ENCODE assay signal across 1 cellular context in genomic region chr7:24786941-24787340, GRCh38.
TF ChIP-seq lines count a peak whose summit lies in the region.

No MANE protein-coding gene starts in this region.

TF ChIP-seq in K562, 482 proteins besides CTCF, POLR2A, EP300 and RAD21 (continued from another document):
- TF ChIP-seq MGA (IDR thresholded peaks at IDR 0.05) (peak; percentile 88), C11orf30 (IDR thresholded peaks at IDR 0.05; ENCODE audit: low read depth) (peak; percentile 41; the same call in 1 of the 2 replicates), ATF3 (IDR thresholded peaks at IDR 0.05) (peak; percentile 51), ATF3 (CRISPR knock-in tag; conservative IDR thresholded peaks at IDR 0.05) (no peak), NFE2 (IDR thresholded peaks at IDR 0.05; ENCODE audit: low read depth) (peak; percentile 47; the same call in 1 of the 2 replicates), ZNF79 (CRISPR knock-in tag; IDR thresholded peaks at IDR 0.05; ENCODE audit: low read depth) (no peak), EP400 (IDR thresholded peaks at IDR 0.05) (peak; percentile 41), L3MBTL2 (IDR thresholded peaks at IDR 0.05) (peak; percentile 70), JUND (IDR thresholded peaks at IDR 0.05; ENCODE audit: borderline replicate concordance, low read depth, low read length) (peak; percentile 76), JUND (tag; IDR thresholded peaks at IDR 0.05; ENCODE audit: borderline replicate concordance, low read depth, low read length) (peak; percentile 62; the same call in 2 of the 3 replicates), THAP12 (CRISPR knock-in tag; IDR thresholded peaks at IDR 0.05) (no peak), ETV5 (CRISPR knock-in tag; IDR thresholded peaks at IDR 0.05; ENCODE audit: low read depth) (no peak), E2F6 (IDR thresholded peaks at IDR 0.05; ENCODE audit: borderline replicate concordance in 1 of 2, extremely low read depth in 1 of 2, insufficient read depth in 1 of 2, insufficient read length in 1 of 2, low read depth in 1 of 2, low read length in 1 of 2, poor library complexity in 1 of 2, severe bottlenecking in 1 of 2) (peak in 1 of 2 experiments; percentile 33), CCAR2 (IDR thresholded peaks at IDR 0.05; ENCODE audit: low read depth, low read length) (no peak), MAFK (IDR thresholded peaks at IDR 0.05; ENCODE audit: low read length) (0 out of 2 replicates have a peak, but pooled peaks have one; percentile 16), ZNF395 (CRISPR knock-in tag; IDR thresholded peaks at IDR 0.05) (peak; percentile 82), MAX (CRISPR knock-in tag; IDR thresholded peaks at IDR 0.05) (peak; percentile 51; the same call in 1 of the 2 replicates), E2F1 (CRISPR knock-in tag; IDR thresholded peaks at IDR 0.05) (no peak), MAFG (tag; conservative IDR thresholded peaks at IDR 0.05) (peak; percentile 60), CREB3L1 (IDR thresholded peaks at IDR 0.05; ENCODE audit: borderline replicate concordance, low read depth) (peak; percentile 70; the same call in 1 of the 2 replicates), ZNF592 (IDR thresholded peaks at IDR 0.05) (peak; percentile 60; the same call in 1 of the 2 replicates), BACH1 (tag; IDR thresholded peaks at IDR 0.05) (peak; percentile 65; the same call in 1 of the 2 replicates), CEBPG (CRISPR knock-in tag; IDR thresholded peaks at IDR 0.05) (no peak), CEBPG (tag; conservative IDR thresholded peaks at IDR 0.05 in 1 of 2, IDR thresholded peaks at IDR 0.05 in 1 of 2) (0 out of 4 replicates have a peak, but pooled peaks of 1 of the 2 experiments have one; percentile 8), ZNF764 (CRISPR knock-in tag; IDR thresholded peaks at IDR 0.05; ENCODE audit: low read depth) (no peak)
